In genomic region chr4:118738999-118739690, GRCh38 we compare ENCODE assay signal across 14 cellular contexts.
"Had no signal": no experiment of that assay in that cellular context is flagged by ENCODE, and none has a peak within 500 bp of the region (broad histone marks: within the 10 kb centered on the region; RNA-seq: fewer than 3 reads in every experiment).

No MANE protein-coding gene starts in this region.

- H3K4me3 Mint-ChIP-seq: activated CD4-positive, alpha-beta memory T cell treated with anti-CD3 and anti-CD28 coated beads, Interleukin-2, amount 10 ng/mL, durations not matched to agents 7 days and 5 days; activated CD4-positive, alpha-beta T cell treated with anti-CD3 and anti-CD28 coated beads for 36 hours; neural progenitor cell; stimulated activated effector memory CD8-positive, alpha-beta T cell treated with anti-CD3 and anti-CD28 coated beads, Interleukin-12 subunit alpha, Interleukin-12 subunit beta, amount 100 ng/mL, for 72 hours; T-cell had no signal

- H3K4me1 Mint-ChIP-seq: activated CD4-positive, alpha-beta memory T cell treated with anti-CD3 and anti-CD28 coated beads, Interleukin-2, amount 10 ng/mL, durations not matched to agents 7 days and 5 days; activated CD4-positive, alpha-beta T cell treated with anti-CD3 and anti-CD28 coated beads for 36 hours; neural progenitor cell; stimulated activated effector memory CD8-positive, alpha-beta T cell treated with anti-CD3 and anti-CD28 coated beads, Interleukin-12 subunit alpha, Interleukin-12 subunit beta, amount 100 ng/mL, for 72 hours; T-cell had no signal

- H3K36me3 ChIP-seq: neural progenitor cell had no signal

- H3K79me2 ChIP-seq: parathyroid adenoma had no signal

- H3K9me3 ChIP-seq: heart right ventricle, upper lobe of left lung had no signal

- H3K9ac ChIP-seq: neural progenitor cell, parathyroid adenoma had no signal

- H3K9me3 Mint-ChIP-seq: activated CD4-positive, alpha-beta memory T cell treated with anti-CD3 and anti-CD28 coated beads, Interleukin-2, amount 10 ng/mL, durations not matched to agents 7 days and 5 days; neural progenitor cell; stimulated activated effector memory CD8-positive, alpha-beta T cell treated with anti-CD3 and anti-CD28 coated beads, Interleukin-12 subunit alpha, Interleukin-12 subunit beta, amount 100 ng/mL, for 72 hours; T-cell had no signal

- H3K27ac Mint-ChIP-seq: activated CD4-positive, alpha-beta memory T cell treated with anti-CD3 and anti-CD28 coated beads, Interleukin-2, amount 10 ng/mL, durations not matched to agents 7 days and 5 days; activated CD4-positive, alpha-beta T cell treated with anti-CD3 and anti-CD28 coated beads for 36 hours; neural progenitor cell; stimulated activated effector memory CD8-positive, alpha-beta T cell treated with anti-CD3 and anti-CD28 coated beads, Interleukin-12 subunit alpha, Interleukin-12 subunit beta, amount 100 ng/mL, for 72 hours; T-cell had no signal

- H3K27me3 ChIP-seq: brain microvascular endothelial cell, heart right ventricle, neural progenitor cell, upper lobe of left lung had no signal

- H3K4me2 ChIP-seq: neural progenitor cell had no signal

- H3K27me3 Mint-ChIP-seq: activated CD4-positive, alpha-beta memory T cell treated with anti-CD3 and anti-CD28 coated beads, Interleukin-2, amount 10 ng/mL, durations not matched to agents 7 days and 5 days; activated CD4-positive, alpha-beta T cell treated with anti-CD3 and anti-CD28 coated beads for 36 hours; T-cell had no signal

- H3K4me3 ChIP-seq: heart right ventricle, neural progenitor cell, SK-N-MC, upper lobe of left lung had no signal

- H2AFZ ChIP-seq: neural progenitor cell, parathyroid adenoma had no signal

- H3K36me3 Mint-ChIP-seq: neural progenitor cell had no signal

- H3K4me1 ChIP-seq: neural progenitor cell, parathyroid adenoma, upper lobe of left lung had no signal

- H3K27ac ChIP-seq: brain microvascular endothelial cell, heart right ventricle, neural progenitor cell, parathyroid adenoma, SK-N-MC, upper lobe of left lung, VCaP had no signal

- DNase-seq: activated CD4-positive, alpha-beta memory T cell treated with anti-CD3 and anti-CD28 coated beads, Interleukin-2, amount 10 ng/mL, durations not matched to agents 7 days and 5 days; activated CD4-positive, alpha-beta T cell treated with anti-CD3 and anti-CD28 coated beads for 36 hours; activated naive CD4-positive, alpha-beta T cell treated with Interleukin-2 at 50 U/mL for 16 hours; amniotic stem cell; brain microvascular endothelial cell; heart right ventricle; T-cell; T1000; upper lobe of left lung had no signal
